Comparison of ENCODE assay signal across 9 cellular contexts in the genomic region with DNA sequence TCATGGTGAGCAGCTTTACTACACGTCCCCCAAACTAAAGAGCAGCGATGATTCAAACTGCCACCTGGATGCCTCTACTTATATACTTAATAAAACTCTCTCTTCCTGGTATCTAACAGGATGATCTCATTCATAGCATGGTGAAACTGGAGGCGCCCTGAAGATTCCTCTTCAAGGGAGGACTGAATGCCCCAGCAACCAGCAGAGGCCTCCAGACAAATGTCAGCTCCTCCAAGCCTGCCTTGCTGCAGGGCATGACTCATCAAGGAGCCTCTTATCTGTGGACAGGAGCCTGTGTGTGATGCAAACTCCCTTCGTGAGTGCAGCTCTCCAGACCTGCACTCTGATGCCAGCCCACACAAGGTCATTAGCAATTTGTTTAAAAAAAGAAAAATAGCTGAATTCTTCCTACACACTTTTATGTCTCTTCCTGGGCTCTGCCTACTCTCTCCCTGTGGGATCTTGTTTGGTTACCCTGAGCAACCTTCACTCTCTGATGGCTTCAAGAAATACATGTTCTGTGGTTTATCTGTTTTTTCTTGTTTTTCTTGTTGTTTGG. TPM values are rescaled to one million over a fixed set of nuclear protein-coding genes. Genes with fewer than 3 reads are reported as not detected.
A peak's percentile ranks its signal among the peaks of the same experiment; 100 is the strongest.
DNase-seq lines count a peak whose midpoint lies in the region; ATAC-seq lines count a peak whose summit lies in the region.
"Had no signal": no experiment of that assay in that cellular context is flagged by ENCODE, and none has a peak within 500 bp of the region (broad histone marks: within the 10 kb centered on the region; RNA-seq: fewer than 3 reads in every experiment).

No MANE protein-coding gene starts in this region.

- ATAC-seq in stimulated activated naive CD8-positive, alpha-beta T cell treated with anti-CD3 and anti-CD28 coated beads, Interleukin-15, Interleukin-2, amounts not matched to agents 100 U/mL and 50 U/mL, for 24 hours = peak; percentile 82
- no peak for ATAC-seq in GM21360 (IDR thresholded peaks at IDR 0.05; ENCODE audit: unreplicated experiment)
- no peak for ATAC-seq in GM21423 (IDR thresholded peaks at IDR 0.05; ENCODE audit: unreplicated experiment)

- no peaks in the 10 kb centered on the region for H3K36me3 Mint-ChIP-seq in activated T-helper 1 cell treated with anti-CD3 and anti-CD28 coated beads, Interleukin-12 subunit alpha, Interleukin-12 subunit beta, Interleukin-2, Interleukin-4 antibody, amounts not matched to agents 30 ng/mL and 10 ng/mL and 1 ng/mL, durations not matched to agents 14 hours and 24 hours and 36 hours (ENCODE audit: low read depth)

- no peaks in the 10 kb centered on the region for H3K9me3 Mint-ChIP-seq in activated T-helper 1 cell treated with anti-CD3 and anti-CD28 coated beads, Interleukin-12 subunit alpha, Interleukin-12 subunit beta, Interleukin-2, Interleukin-4 antibody, amounts not matched to agents 30 ng/mL and 10 ng/mL and 1 ng/mL, durations not matched to agents 14 hours and 24 hours and 36 hours
- H3K9me3 Mint-ChIP-seq: nephron had no signal

- intact Hi-C loops in activated T-helper 1 cell treated with anti-CD3 and anti-CD28 coated beads, Interleukin-12 subunit alpha, Interleukin-12 subunit beta, Interleukin-2, Interleukin-4 antibody, amounts not matched to agents 30 ng/mL and 10 ng/mL and 1 ng/mL, durations not matched to agents 14 hours and 24 hours and 36 hours (cut with micrococcal nuclease) = loop anchor here (5.0 kb wide), 2 partner anchors 150 to 290 kb away; a partner anchor contains a TSS

- H3K4me3 Mint-ChIP-seq in activated T-helper 1 cell treated with anti-CD3 and anti-CD28 coated beads, Interleukin-12 subunit alpha, Interleukin-12 subunit beta, Interleukin-2, Interleukin-4 antibody, amounts not matched to agents 30 ng/mL and 10 ng/mL and 1 ng/mL, durations not matched to agents 14 hours and 24 hours and 36 hours = no peak overlapping the region
- H3K4me3 Mint-ChIP-seq: nephron had no signal

- H3K27ac Mint-ChIP-seq in activated T-helper 1 cell treated with anti-CD3 and anti-CD28 coated beads, Interleukin-12 subunit alpha, Interleukin-12 subunit beta, Interleukin-2, Interleukin-4 antibody, amounts not matched to agents 30 ng/mL and 10 ng/mL and 1 ng/mL, durations not matched to agents 14 hours and 24 hours and 36 hours = no peak overlapping the region
- H3K27ac Mint-ChIP-seq: nephron had no signal

- peaks cover 6% of the 10 kb centered on the region for H3K4me1 Mint-ChIP-seq in activated T-helper 1 cell treated with anti-CD3 and anti-CD28 coated beads, Interleukin-12 subunit alpha, Interleukin-12 subunit beta, Interleukin-2, Interleukin-4 antibody, amounts not matched to agents 30 ng/mL and 10 ng/mL and 1 ng/mL, durations not matched to agents 14 hours and 24 hours and 36 hours (ENCODE audit: low read depth)
- H3K4me1 Mint-ChIP-seq: nephron had no signal

- DNase-seq in ELR (ENCODE audit: low read depth) (peak; percentile 97), NCI-H226 (peak; percentile 100), inferior parietal cortex (ENCODE audit: extremely low spot score) (peak; percentile 59), ecto neural progenitor cell (ENCODE audit: low spot score) (no peak)
- DNase-seq in activated T-helper 1 cell treated with anti-CD3 and anti-CD28 coated beads, Interleukin-12 subunit alpha, Interleukin-12 subunit beta, Interleukin-2, Interleukin-4 antibody, amounts not matched to agents 30 ng/mL and 10 ng/mL and 1 ng/mL, durations not matched to agents 14 hours and 24 hours and 36 hours (ENCODE audit: low spot score) = peak; percentile 23
- peak; percentile 53 for DNase-seq in stimulated activated naive CD8-positive, alpha-beta T cell treated with anti-CD3 and anti-CD28 coated beads, Interleukin-15, Interleukin-2, amounts not matched to agents 100 U/mL and 50 U/mL, for 24 hours

- peaks cover 13% of the 10 kb centered on the region for H3K27me3 Mint-ChIP-seq in activated T-helper 1 cell treated with anti-CD3 and anti-CD28 coated beads, Interleukin-12 subunit alpha, Interleukin-12 subunit beta, Interleukin-2, Interleukin-4 antibody, amounts not matched to agents 30 ng/mL and 10 ng/mL and 1 ng/mL, durations not matched to agents 14 hours and 24 hours and 36 hours (ENCODE audit: insufficient read depth)

RNA-seq across cellular contexts. Expression of a gene that starts 30.2 kb away (rescaled TPM):
- 0.23 and 0.32 TPM in 2 replicates for total RNA-seq in activated T-helper 1 cell treated with anti-CD3 and anti-CD28 coated beads, Interleukin-12 subunit alpha, Interleukin-12 subunit beta, Interleukin-2, Interleukin-4 antibody, amounts not matched to agents 30 ng/mL and 10 ng/mL and 1 ng/mL, durations not matched to agents 14 hours and 24 hours and 36 hours
